In the genomic region with DNA sequence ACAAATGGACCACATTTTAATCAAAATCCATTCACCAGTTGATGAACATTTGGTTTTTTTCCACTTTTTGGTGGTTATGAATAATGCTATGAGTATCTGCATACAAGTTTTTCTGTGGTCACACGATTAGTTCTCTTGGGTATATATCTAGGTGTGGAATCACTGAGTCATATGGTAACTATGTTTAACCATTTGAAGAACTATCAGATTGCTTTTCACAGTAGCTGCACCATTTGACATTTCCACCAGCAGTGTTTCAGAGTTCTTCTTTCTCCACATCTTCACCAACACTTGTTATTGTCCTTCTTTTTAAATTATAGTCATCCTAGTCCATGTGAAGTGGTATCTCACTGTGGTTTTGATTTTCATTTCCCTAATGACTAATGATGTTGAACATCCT, we compare ENCODE assay signal across 11 cellular contexts. TPM values are rescaled to one million over a fixed set of nuclear protein-coding genes. Genes with fewer than 3 reads are reported as not detected.
DNase-seq lines count a peak whose midpoint lies in the region; ATAC-seq, FAIRE-seq and TF ChIP-seq lines count a peak whose summit lies in the region.
"Had no signal": no experiment of that assay in that cellular context is flagged by ENCODE, and none has a peak within 500 bp of the region (broad histone marks: within the 10 kb centered on the region; RNA-seq: fewer than 3 reads in every experiment).

No MANE protein-coding gene starts in this region.

- peak overlapping the region; percentile 86 for H3K27ac Mint-ChIP-seq in astrocyte (ENCODE audit: unreplicated experiment)
- H3K27ac Mint-ChIP-seq: endodermal cell had no signal

- H3K36me3 ChIP-seq in astrocyte (ENCODE audit: insufficient read depth, low read length): no peaks in the 10 kb centered on the region

- ATAC-seq in HG03039 (IDR thresholded peaks at IDR 0.05; ENCODE audit: unreplicated experiment): no peak

- H3K9ac ChIP-seq in astrocyte (ENCODE audit: low read length): peak overlapping the region; percentile 81

- no peak overlapping the region for H3K4me3 ChIP-seq in astrocyte (ENCODE audit: insufficient read depth, low read depth, low read length)

- DNase-seq in EH (ENCODE audit: low read depth): peak; percentile 95
- DNase-seq in LoVo (ENCODE audit: low spot score): peak; percentile 19
- peak; percentile 99 for DNase-seq in astrocyte (ENCODE audit: low read depth)
- DNase-seq in kidney glomerular epithelial cell (lab: John Stamatoyannopoulos, UW): peak; percentile 77
- DNase-seq in activated CD8-positive, alpha-beta memory T cell treated with anti-CD3 and anti-CD28 coated beads for 24 hours: no peak
- no peak for DNase-seq in GDM1 (lab: John Stamatoyannopoulos, UW)
- DNase-seq in COLO668 (lab: John Stamatoyannopoulos, UW; ENCODE audit: unreplicated experiment): no peak
- DNase-seq: DND-41, endodermal cell, NCI-H510A treated with DMSO at 0.1 percent for 48 hours had no signal

- H4K20me1 ChIP-seq in astrocyte (ENCODE audit: insufficient read depth, low read length): no peaks in the 10 kb centered on the region

- no peak for TF ChIP-seq CTCF in astrocyte (IDR thresholded peaks at IDR 0.05; ENCODE audit: insufficient read depth, low read depth, low read length)

- peak overlapping the region; percentile 96 for H3K27ac ChIP-seq in astrocyte (ENCODE audit: low read depth, low read length)

- H3K4me1 ChIP-seq in astrocyte (ENCODE audit: insufficient read depth, low read length): peaks cover 22% of the 10 kb centered on the region

- peak; percentile 88 for FAIRE-seq in astrocyte (lab: Jason Lieb, UNC)

- peak overlapping the region; percentile 81 for H3K4me2 ChIP-seq in astrocyte (ENCODE audit: low read length)

- no peaks in the 10 kb centered on the region for H3K27me3 ChIP-seq in astrocyte (ENCODE audit: insufficient read depth, low read length)

- no peaks in the 10 kb centered on the region for H3K9me3 ChIP-seq in astrocyte (ENCODE audit: insufficient read depth, low read depth, low read length)

- peaks cover 18% of the 10 kb centered on the region for H3K79me2 ChIP-seq in astrocyte (ENCODE audit: insufficient read depth, low read length)

- peaks cover 2% of the 10 kb centered on the region for H3K9me3 Mint-ChIP-seq in astrocyte (ENCODE audit: unreplicated experiment)
- H3K9me3 Mint-ChIP-seq: endodermal cell had no signal

- peaks cover 3% of the 10 kb centered on the region for H3K27me3 Mint-ChIP-seq in astrocyte (ENCODE audit: low read depth, unreplicated experiment)

- H3K4me3 Mint-ChIP-seq in astrocyte (ENCODE audit: unreplicated experiment): no peak overlapping the region
- H3K4me3 Mint-ChIP-seq: endodermal cell had no signal

- H3K4me1 Mint-ChIP-seq in astrocyte (ENCODE audit: low read depth, unreplicated experiment): peaks cover 5% of the 10 kb centered on the region
- H3K4me1 Mint-ChIP-seq: endodermal cell had no signal

- H3K36me3 Mint-ChIP-seq in astrocyte (ENCODE audit: low read depth, unreplicated experiment): no peaks in the 10 kb centered on the region

- H2AFZ ChIP-seq in astrocyte (ENCODE audit: low read depth, low read length): no peak overlapping the region

RNA-seq across cellular contexts. Expression of a gene that starts 33.3 kb away (rescaled TPM):
- total RNA-seq in astrocyte: 24.8 and 29.5 TPM in 2 replicates

Comparison
In these comparisons a context has a peak if more than half of its experiments do, and no peak if none do; other contexts are left out.
1. DNase-seq: peak in EH (single experiment), LoVo (single experiment), astrocyte (single experiment) and kidney glomerular epithelial cell (single experiment); none in activated CD8-positive, alpha-beta memory T cell treated with anti-CD3 and anti-CD28 coated beads for 24 hours (single experiment), GDM1 (single experiment) and COLO668 (single experiment).